26 cellular contexts compared by ENCODE assay signal in the genomic region with DNA sequence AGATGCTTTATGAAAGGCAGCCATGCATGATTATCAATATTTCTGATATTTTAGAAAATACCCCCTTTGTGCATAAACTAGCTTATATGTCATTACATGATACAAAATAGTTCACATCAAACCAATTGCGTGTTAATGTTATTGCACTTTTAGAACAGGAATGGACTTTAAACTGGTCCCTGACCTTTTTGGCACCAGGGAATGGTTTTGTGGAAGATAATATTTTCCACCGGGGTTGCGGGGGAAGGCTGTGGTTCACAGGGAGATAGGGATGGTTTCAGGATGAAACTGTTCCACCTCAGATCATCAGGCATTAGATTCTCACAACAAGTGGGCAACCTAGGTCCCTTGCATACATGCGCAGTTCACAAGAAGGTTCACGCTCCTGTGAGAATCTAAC.
"Had no signal": no experiment of that assay in that cellular context is flagged by ENCODE, and none has a peak within 500 bp of the region (broad histone marks: within the 10 kb centered on the region; RNA-seq: fewer than 3 reads in every experiment).

No MANE protein-coding gene starts in this region.

- H3K4me1 ChIP-seq: heart left ventricle, lower lobe of right lung, right atrium auricular region, suprapubic skin, tibial artery, uterus had no signal

- DNase-seq: heart left ventricle; hypothalamus; islet precursor cell; left ventricle myocardium superior; lower lobe of right lung; mammary epithelial cell; mesenchymal stem cell; naive B cell; natural killer cell; ovary; stimulated activated CD4-positive, alpha-beta T cell treated with anti-CD3 and anti-CD28 coated beads, Interleukin-12 subunit alpha, Interleukin-12 subunit beta, amount 100 ng/mL, for 4 hours; stimulated activated CD4-positive, alpha-beta T cell treated with anti-CD3 and anti-CD28 coated beads, Interleukin-15, amount 100 ng/mL, for 24 hours; stimulated activated CD4-positive, alpha-beta T cell treated with anti-CD3 and anti-CD28 coated beads, Interleukin-2, amount 100 ng/mL, for 24 hours; stimulated activated CD4-positive, alpha-beta T cell treated with anti-CD3 and anti-CD28 coated beads, Interleukin-4, amount 100 ng/mL, for 1 hour; stimulated activated naive B cell treated with anti-CD40 and anti-IgM and Interleukin-4, amounts not matched to agents 10 μg/mL and 1 μg/mL and 100 μg/mL, for 72 hours; tibial artery; uterus had no signal

- H3K27me3 ChIP-seq: heart left ventricle, ovary, right atrium auricular region, suprapubic skin, tibial artery, uterus had no signal

- H3K4me1 Mint-ChIP-seq: mesothelial cell of epicardium, natural killer cell had no signal

- H3K36me3 Mint-ChIP-seq: natural killer cell had no signal

- H3K27me3 Mint-ChIP-seq: naive B cell; progenitor cell of endocrine pancreas; stimulated activated naive B cell treated with anti-CD40 and anti-IgM and Interleukin-4, amounts not matched to agents 10 μg/mL and 1 μg/mL and 100 μg/mL, for 72 hours; stimulated activated naive CD8-positive, alpha-beta T cell treated with anti-CD3 and anti-CD28 coated beads, Interleukin-15, Interleukin-2, amounts not matched to agents 100 ng/mL and 50 ng/mL, for 24 hours; type B pancreatic cell had no signal

- H3K27ac ChIP-seq: heart left ventricle, lower lobe of right lung, ovary, right atrium auricular region, skin epidermis, suprapubic skin, thoracic aorta, tibial artery, uterus had no signal

- H3K27ac Mint-ChIP-seq: mesothelial cell of epicardium; natural killer cell; progenitor cell of endocrine pancreas; stimulated activated naive B cell treated with anti-CD40 and anti-IgM and Interleukin-4, amounts not matched to agents 10 μg/mL and 1 μg/mL and 100 μg/mL, for 72 hours; stimulated activated naive CD8-positive, alpha-beta T cell treated with anti-CD3 and anti-CD28 coated beads, Interleukin-15, Interleukin-2, amounts not matched to agents 100 ng/mL and 50 ng/mL, for 24 hours; type B pancreatic cell had no signal

- H3K4me3 ChIP-seq: heart left ventricle, lower lobe of right lung, ovary, right atrium auricular region, skin epidermis, suprapubic skin, thoracic aorta, tibial artery, uterus had no signal

- H3K9me3 ChIP-seq: heart left ventricle, lower lobe of right lung, ovary, right atrium auricular region, suprapubic skin, thoracic aorta, tibial artery, uterus had no signal

- ATAC-seq: heart left ventricle; left ventricle myocardium superior; lower lobe of right lung; natural killer cell; sciatic nerve; stimulated activated naive B cell treated with anti-CD40 and anti-IgM and Interleukin-4, amounts not matched to agents 10 μg/mL and 1 μg/mL and 100 μg/mL, for 72 hours had no signal

- H3K9me3 Mint-ChIP-seq: naive B cell; natural killer cell; stimulated activated naive B cell treated with anti-CD40 and anti-IgM and Interleukin-4, amounts not matched to agents 10 μg/mL and 1 μg/mL and 100 μg/mL, for 72 hours; stimulated activated naive CD8-positive, alpha-beta T cell treated with anti-CD3 and anti-CD28 coated beads, Interleukin-15, Interleukin-2, amounts not matched to agents 100 ng/mL and 50 ng/mL, for 24 hours; type B pancreatic cell had no signal

- H3K4me3 Mint-ChIP-seq: mesothelial cell of epicardium; naive B cell; natural killer cell; stimulated activated naive B cell treated with anti-CD40 and anti-IgM and Interleukin-4, amounts not matched to agents 10 μg/mL and 1 μg/mL and 100 μg/mL, for 72 hours; stimulated activated naive CD8-positive, alpha-beta T cell treated with anti-CD3 and anti-CD28 coated beads, Interleukin-15, Interleukin-2, amounts not matched to agents 100 ng/mL and 50 ng/mL, for 24 hours; type B pancreatic cell had no signal

- H3K36me3 ChIP-seq: ovary, uterus had no signal
